Comparison of ENCODE assay signal across 24 cellular contexts in the genomic region with DNA sequence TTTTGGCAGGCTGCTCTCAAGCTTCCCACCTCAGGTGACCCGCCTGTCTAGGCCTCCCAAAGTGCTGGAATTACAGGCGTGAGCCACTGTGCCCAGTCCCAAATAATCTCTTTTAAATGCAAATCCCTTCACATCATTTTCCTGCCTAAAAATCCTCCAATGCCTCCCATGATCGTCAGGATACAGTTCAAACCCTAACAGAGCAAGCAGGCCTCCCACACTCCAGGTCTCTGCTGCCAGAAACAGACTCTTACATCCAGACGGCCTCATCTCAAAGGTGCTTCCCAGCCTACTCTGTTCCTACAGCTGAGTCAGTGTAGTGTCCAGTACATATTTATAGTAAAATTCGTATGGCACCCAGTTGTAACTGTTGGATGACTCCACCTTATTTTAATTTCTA. TPM values are rescaled to one million over a fixed set of nuclear protein-coding genes. Genes with fewer than 3 reads are reported as not detected.
"Had no signal": no experiment of that assay in that cellular context is flagged by ENCODE, and none has a peak within 500 bp of the region (broad histone marks: within the 10 kb centered on the region; RNA-seq: fewer than 3 reads in every experiment).

No MANE protein-coding gene starts in this region.

- H3K27me3 Mint-ChIP-seq: activated CD4-positive, alpha-beta memory T cell treated with anti-CD3 and anti-CD28 coated beads, Interleukin-2, amount 10 ng/mL, durations not matched to agents 7 days and 5 days; activated CD4-positive, alpha-beta T cell treated with anti-CD3 and anti-CD28 coated beads for 36 hours; activated naive CD4-positive, alpha-beta T cell treated with anti-CD3 and anti-CD28 coated beads, Interleukin-2, amount 50 U/mL, for 24 hours; central memory CD8-positive, alpha-beta T cell; T-cell had no signal

- H3K27ac Mint-ChIP-seq: activated CD4-positive, alpha-beta memory T cell treated with anti-CD3 and anti-CD28 coated beads, Interleukin-2, amount 10 ng/mL, durations not matched to agents 7 days and 5 days; activated CD4-positive, alpha-beta T cell treated with anti-CD3 and anti-CD28 coated beads for 36 hours; activated naive CD4-positive, alpha-beta T cell treated with anti-CD3 and anti-CD28 coated beads, Interleukin-2, amount 50 U/mL, for 24 hours; brain; T-cell had no signal

- DNase-seq: activated CD4-positive, alpha-beta memory T cell treated with anti-CD3 and anti-CD28 coated beads, Interleukin-2, amount 10 ng/mL, durations not matched to agents 7 days and 5 days; activated CD4-positive, alpha-beta T cell treated with anti-CD3 and anti-CD28 coated beads for 36 hours; activated CD4-positive, alpha-beta T cell treated with anti-CD3 and anti-CD28 coated beads, Interleukin-2, amount 50 U/mL, for 1 hour; activated naive CD4-positive, alpha-beta T cell; activated T-cell treated with anti-CD3 and anti-CD28 coated beads, Interleukin-2, amount 50 U/mL, for 4 hours; amygdala; Kasumi-1; KBM-7; NCI-H146; NCI-H187 treated with DMSO at 0.1 percent for 48 hours; NCI-H2081 treated with DMSO at 0.1 percent for 48 hours; NCI-H446 treated with DMSO at 0.1 percent for 48 hours; NCI-H524 treated with DMSO at 0.1 percent for 48 hours; NCI-H748 treated with DMSO at 0.1 percent for 48 hours; RPMI8226; T-cell; WERI-Rb-1 had no signal

- H3K4me3 Mint-ChIP-seq: activated CD4-positive, alpha-beta memory T cell treated with anti-CD3 and anti-CD28 coated beads, Interleukin-2, amount 10 ng/mL, durations not matched to agents 7 days and 5 days; activated CD4-positive, alpha-beta T cell treated with anti-CD3 and anti-CD28 coated beads for 36 hours; activated naive CD4-positive, alpha-beta T cell treated with anti-CD3 and anti-CD28 coated beads, Interleukin-2, amount 50 U/mL, for 24 hours; activated T-cell treated with anti-CD3 and anti-CD28 coated beads, Interleukin-2, amount 50 U/mL, for 4 hours; brain; central memory CD8-positive, alpha-beta T cell; T-cell had no signal

- ATAC-seq: activated CD4-positive, alpha-beta T cell treated with anti-CD3 and anti-CD28 coated beads for 36 hours; activated T-cell treated with anti-CD3 and anti-CD28 coated beads, Interleukin-2, amount 50 U/mL, for 4 hours; Right ventricle myocardium inferior; T-cell had no signal

- H3K9me3 Mint-ChIP-seq: activated CD4-positive, alpha-beta memory T cell treated with anti-CD3 and anti-CD28 coated beads, Interleukin-2, amount 10 ng/mL, durations not matched to agents 7 days and 5 days; activated naive CD4-positive, alpha-beta T cell treated with anti-CD3 and anti-CD28 coated beads, Interleukin-2, amount 50 U/mL, for 24 hours; activated T-cell treated with anti-CD3 and anti-CD28 coated beads, Interleukin-2, amount 50 U/mL, for 4 hours; brain; central memory CD8-positive, alpha-beta T cell; T-cell had no signal

RNA-seq across cellular contexts. Expression of a gene that starts 34.9 kb away (rescaled TPM):
- total RNA-seq: activated CD4-positive, alpha-beta memory T cell treated with anti-CD3 and anti-CD28 coated beads, Interleukin-2, amount 10 ng/mL, durations not matched to agents 7 days and 5 days; activated CD4-positive, alpha-beta T cell treated with anti-CD3 and anti-CD28 coated beads for 36 hours; activated T-cell treated with anti-CD3 and anti-CD28 coated beads, Interleukin-2, amount 50 U/mL, for 4 hours; astrocyte; OCI-LY7; Right ventricle myocardium inferior; T-cell; T-helper 2 cell treated with Interferon-gamma antibody and Interleukin-4, amounts not matched to agents 100 ng/mL and 5 ng/mL, for 36 hours had no signal
